ENCODE assay signal across 13 cellular contexts in the genomic region with DNA sequence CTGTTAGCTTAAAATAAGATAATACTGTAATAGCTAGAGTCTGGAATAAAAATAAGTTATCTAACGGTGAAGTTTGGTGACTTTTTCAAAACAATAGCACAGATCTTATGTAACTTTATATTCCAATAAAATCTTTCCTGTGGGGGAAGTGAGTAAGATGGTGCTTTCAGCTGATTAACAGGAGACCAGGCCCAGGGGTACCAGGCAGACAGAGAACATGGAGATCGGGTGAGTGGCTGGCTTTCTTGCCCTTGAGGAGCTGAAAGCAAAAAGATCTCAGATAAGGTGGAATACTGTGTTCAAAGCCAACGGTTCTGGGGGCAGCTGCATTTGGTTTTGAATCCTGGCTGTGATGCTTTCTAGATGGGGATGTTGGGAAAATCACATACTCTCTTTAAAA.
A peak's percentile ranks its signal among the peaks of the same experiment; 100 is the strongest.
DNase-seq lines count a peak whose midpoint lies in the region; ATAC-seq and TF ChIP-seq lines count a peak whose summit lies in the region.
"Had no signal": no experiment of that assay in that cellular context is flagged by ENCODE, and none has a peak within 500 bp of the region (broad histone marks: within the 10 kb centered on the region; RNA-seq: fewer than 3 reads in every experiment).

No MANE protein-coding gene starts in this region.

- H3K56ac ChIP-seq in H9 (ENCODE audit: insufficient read length, low read depth, low read length) = no peak overlapping the region

- no peak overlapping the region for H2AFZ ChIP-seq in H9 (ENCODE audit: low read length)

- no peak overlapping the region for H3T11ph ChIP-seq in H9 (ENCODE audit: low read length)

- no peak overlapping the region for H3K18ac ChIP-seq in H9 (ENCODE audit: insufficient read length, low read depth, low read length)

- H3K9ac ChIP-seq in H9 (ENCODE audit: extremely low read depth, insufficient read length, low read length) = no peak overlapping the region

- peaks cover 10% of the 10 kb centered on the region for H3K23me2 ChIP-seq in H9 (ENCODE audit: insufficient read length, low read depth, low read length, poor library complexity, severe bottlenecking)

- no peaks in the 10 kb centered on the region for H3K79me1 ChIP-seq in H9 (ENCODE audit: insufficient read depth, low read depth, low read length, poor library complexity, severe bottlenecking)

- H3K4me2 ChIP-seq in H9 (ENCODE audit: insufficient read depth, insufficient read length, low read length) = peak overlapping the region; percentile 85

- no peak overlapping the region for H3K14ac ChIP-seq in H9 (ENCODE audit: insufficient read depth, low read length)

- peak overlapping the region in 1 of 8 donors; percentile 28 for H3K27ac Mint-ChIP-seq in CD8-positive, alpha-beta memory T cell
- H3K27ac Mint-ChIP-seq in H9 = no peak overlapping the region
- H3K27ac Mint-ChIP-seq in naive thymus-derived CD8-positive, alpha-beta T cell = peak overlapping the region in 1 of 10 donors; percentile 35
- H3K27ac Mint-ChIP-seq: activated CD4-positive, alpha-beta memory T cell treated with anti-CD3 and anti-CD28 coated beads for 36 hours had no signal

- no peak overlapping the region for H2BK5ac ChIP-seq in H9 (ENCODE audit: insufficient read length, low read length)

- H3K4me3 Mint-ChIP-seq in CD8-positive, alpha-beta memory T cell = peak overlapping the region; percentile 1 to 91 (median 80)
- peak overlapping the region; percentile 27 to 77 for H3K4me3 Mint-ChIP-seq in H9
- H3K4me3 Mint-ChIP-seq in naive thymus-derived CD8-positive, alpha-beta T cell = peak overlapping the region in 8 of 10 donors; percentile 27 to 82 (median 75)

- H3K9me3 Mint-ChIP-seq in CD8-positive, alpha-beta memory T cell = no peaks in the 10 kb centered on the region
- no peaks in the 10 kb centered on the region for H3K9me3 Mint-ChIP-seq in H9
- no peaks in the 10 kb centered on the region for H3K9me3 Mint-ChIP-seq in naive thymus-derived CD8-positive, alpha-beta T cell
- H3K9me3 Mint-ChIP-seq: activated CD4-positive, alpha-beta memory T cell treated with anti-CD3 and anti-CD28 coated beads for 36 hours had no signal

- peaks cover 12% of the 10 kb centered on the region for H3K4me1 ChIP-seq in CD8-positive, alpha-beta memory T cell (ENCODE audit: insufficient read depth, low read length)
- H3K4me1 ChIP-seq in H9 (ENCODE audit: insufficient read depth, low read length) = peaks cover 7% of the 10 kb centered on the region; the same call in 1 of the 2 replicates

- no peak overlapping the region for H2AK5ac ChIP-seq in H9 (ENCODE audit: insufficient read length, low read length)

- H4K5ac ChIP-seq in H9 (ENCODE audit: insufficient read length, low read depth, low read length) = no peak overlapping the region

- DNase-seq in CD8-positive, alpha-beta memory T cell = no peak
- DNase-seq in H9 (no peak), NOMO-1 treated with DMSO at 0.1 percent for 48 hours (lab: John Stamatoyannopoulos, UW; ENCODE audit: unreplicated experiment) (no peak), NCI-H146 treated with DMSO at 0.1 percent for 48 hours (lab: John Stamatoyannopoulos, UW; ENCODE audit: unreplicated experiment) (no peak)
- DNase-seq in naive thymus-derived CD8-positive, alpha-beta T cell = no peak
- no peak for DNase-seq in stimulated activated CD4-positive, alpha-beta T cell treated with anti-CD3 and anti-CD28 coated beads, Interleukin-12 subunit alpha, Interleukin-12 subunit beta, amount 100 ng/mL, for 4 hours
- DNase-seq: NCI-H2029 treated with DMSO at 0.1 percent for 48 hours had no signal

- no peak overlapping the region for H3K23ac ChIP-seq in H9 (ENCODE audit: insufficient read length, low read depth, low read length)

- H3K36me3 Mint-ChIP-seq in CD8-positive, alpha-beta memory T cell = no peaks in the 10 kb centered on the region
- H3K36me3 Mint-ChIP-seq in H9 (ENCODE audit: insufficient read depth in 1 of 3, low read depth in 3 of 3) = no peaks in the 10 kb centered on the region; a peak in 1 of 7 replicates
- no peaks in the 10 kb centered on the region for H3K36me3 Mint-ChIP-seq in naive thymus-derived CD8-positive, alpha-beta T cell
- H3K36me3 Mint-ChIP-seq: activated CD4-positive, alpha-beta memory T cell treated with anti-CD3 and anti-CD28 coated beads for 36 hours had no signal

- H4K91ac ChIP-seq in H9 (ENCODE audit: insufficient read length, low read depth, low read length) = no peak overlapping the region

- no peak overlapping the region for H2BK15ac ChIP-seq in H9 (ENCODE audit: low read depth, low read length)

- no peaks in the 10 kb centered on the region for H3K79me2 ChIP-seq in H9 (ENCODE audit: insufficient read depth, low read length)

- H3K9me3 ChIP-seq in CD8-positive, alpha-beta memory T cell (ENCODE audit: low read length) = no peaks in the 10 kb centered on the region
- no peaks in the 10 kb centered on the region for H3K9me3 ChIP-seq in H9 (ENCODE audit: control insufficient read depth, low read depth, low read length)
- H3K9me3 ChIP-seq: BLaER1 treated with 17β-estradiol and CSF1 and Interleukin-3, amounts not matched to agents 10 nM and 100 nM; mucosa of descending colon had no signal

- POLR2A ChIA-PET in CD8-positive, alpha-beta memory T cell (lab: Charles Lee) = no interaction called here
- POLR2A ChIA-PET in naive thymus-derived CD8-positive, alpha-beta T cell (lab: Charles Lee) = no interaction called here

- WGBS in H9 (ENCODE audit: extremely low coverage, insufficient read length, low lambda C conversion rate) = no CpG with 5 or more reads among the region's 3 CpGs

- peaks cover 30% of the 10 kb centered on the region for H3K27me3 ChIP-seq in CD8-positive, alpha-beta memory T cell (ENCODE audit: insufficient read depth, low read length, poor library complexity, severe bottlenecking)
- H3K27me3 ChIP-seq in H9 (ENCODE audit: insufficient read depth, low read length) = no peaks in the 10 kb centered on the region; the same call in 1 of the 2 replicates

- H2BK120ac ChIP-seq in H9 (ENCODE audit: low read depth, low read length, poor library complexity, severe bottlenecking) = no peak overlapping the region

- H3K27ac ChIP-seq in CD8-positive, alpha-beta memory T cell (ENCODE audit: low read depth, low read length) = no peak overlapping the region
- H3K27ac ChIP-seq in H9 (ENCODE audit: insufficient read length, low read depth, low read length) (no peak overlapping the region), angular gyrus (ENCODE audit: low read depth, low read length) (peak overlapping the region; percentile 80)
- H3K27ac ChIP-seq: BLaER1 treated with 17β-estradiol and CSF1 and Interleukin-3, amounts not matched to agents 10 nM and 100 nM; HL-60 had no signal

- H4K8ac ChIP-seq in H9 (replicated peaks; ENCODE audit: insufficient read length, low read depth, low read length) = no peak overlapping the region

- H2BK12ac ChIP-seq in H9 (ENCODE audit: insufficient read length, low read depth, low read length) = no peak overlapping the region

- no peak overlapping the region for H3K4me3 ChIP-seq in CD8-positive, alpha-beta memory T cell (ENCODE audit: low read length)
- H3K4me3 ChIP-seq: mucosa of descending colon had no signal

- TF ChIP-seq CTCF in H9 (conservative IDR thresholded peaks at IDR 0.05) = no peak

- no peaks in the 10 kb centered on the region for H3K36me3 ChIP-seq in CD8-positive, alpha-beta memory T cell (ENCODE audit: insufficient read depth, low read length)
- H3K36me3 ChIP-seq: BLaER1 treated with 17β-estradiol and CSF1 and Interleukin-3, amounts not matched to agents 10 nM and 100 nM had no signal

- peaks cover 25 to 29% (median 28%) of the 10 kb centered on the region in 3 donors for H3K4me1 Mint-ChIP-seq in CD8-positive, alpha-beta memory T cell
- peaks cover 57 to 59% of the 10 kb centered on the region in 2 experiments for H3K4me1 Mint-ChIP-seq in H9
- H3K4me1 Mint-ChIP-seq in naive thymus-derived CD8-positive, alpha-beta T cell = peaks cover 7 to 27% (median 22%) of the 10 kb centered on the region in 4 donors

- ATAC-seq in naive thymus-derived CD8-positive, alpha-beta T cell = no peak
- ATAC-seq in GM19035 (IDR thresholded peaks at IDR 0.05; ENCODE audit: unreplicated experiment) = no peak

- peaks cover 20 to 70% of the 10 kb centered on the region in 2 donors for H3K27me3 Mint-ChIP-seq in CD8-positive, alpha-beta memory T cell
- peaks cover 42% of the 10 kb centered on the region for H3K27me3 Mint-ChIP-seq in H9 (ENCODE audit: low read depth)
- H3K27me3 Mint-ChIP-seq in naive thymus-derived CD8-positive, alpha-beta T cell = peaks cover 35 to 82% (median 59%) of the 10 kb centered on the region in 5 donors

- no peak overlapping the region for H2BK20ac ChIP-seq in H9 (ENCODE audit: low read depth, low read length, poor library complexity, severe bottlenecking)

- H4K20me1 ChIP-seq in H9 (ENCODE audit: control insufficient read depth, insufficient read depth, insufficient read length) = no peaks in the 10 kb centered on the region
- H4K20me1 ChIP-seq: BLaER1 treated with 17β-estradiol and CSF1 and Interleukin-3, amounts not matched to agents 10 nM and 100 nM had no signal

- no peak overlapping the region for H3K4ac ChIP-seq in H9 (ENCODE audit: low read depth, low read length)

- CTCF ChIA-PET in CD8-positive, alpha-beta memory T cell (lab: Charles Lee) = no interaction called here
